Comparison of ENCODE assay signal across 14 cellular contexts in genomic region chr6:111918825-111919224, GRCh38. TPM values are rescaled to one million over a fixed set of nuclear protein-coding genes. Genes with fewer than 3 reads are reported as not detected.
DNase-seq lines count a peak whose midpoint lies in the region; ATAC-seq, FAIRE-seq and TF ChIP-seq lines count a peak whose summit lies in the region.
"Had no signal": no experiment of that assay in that cellular context is flagged by ENCODE, and none has a peak within 500 bp of the region (broad histone marks: within the 10 kb centered on the region; RNA-seq: fewer than 3 reads in every experiment).

No MANE protein-coding gene starts in this region.

- peaks cover 0 to 8% of the 10 kb centered on the region in 2 donors for H3K4me1 Mint-ChIP-seq in natural killer cell

- H3K27ac ChIP-seq in HepG2 (ENCODE audit: extremely low read length, insufficient read depth, low read length), result no peak overlapping the region
- H3K27ac ChIP-seq in right lobe of liver, result no peak overlapping the region
- no peak overlapping the region for H3K27ac ChIP-seq in MM.1S (ENCODE audit: low read length)
- H3K27ac ChIP-seq in suprapubic skin, result no peak overlapping the region
- H3K27ac ChIP-seq: BLaER1 treated with 17β-estradiol and CSF1 and Interleukin-3, amounts not matched to agents 10 nM and 100 nM; uterus had no signal

- BruUV-seq in HepG2 (replicated peaks; lab: Mats Ljungman, UMichigan), result no TSS peak

- H3K27ac Mint-ChIP-seq in natural killer cell, result no peak overlapping the region
- H3K27ac Mint-ChIP-seq: activated CD8-positive, alpha-beta memory T cell treated with anti-CD3 and anti-CD28 coated beads, Interleukin-2, amount 10 ng/mL, durations not matched to agents 7 days and 5 days; effector memory CD8-positive, alpha-beta T cell; T-helper 2 cell treated with Interferon-gamma antibody and Interleukin-4, amounts not matched to agents 5 μg/mL and 100 μg/mL, for 36 hours had no signal

- no peak overlapping the region for H3K4me2 ChIP-seq in HepG2 (ENCODE audit: low read depth, low read length)
- no peak overlapping the region for H3K4me2 ChIP-seq in MM.1S (ENCODE audit: low read depth, low read length)

- no peaks in the 10 kb centered on the region for H3K36me3 Mint-ChIP-seq in natural killer cell

- POLR2A ChIA-PET in HepG2 (lab: Yijun Ruan, JAX), result no interaction called here

- no peaks in the 10 kb centered on the region for H3K27me3 Mint-ChIP-seq in natural killer cell (ENCODE audit: low read depth in 2 of 2)
- H3K27me3 Mint-ChIP-seq: activated CD8-positive, alpha-beta memory T cell treated with anti-CD3 and anti-CD28 coated beads, Interleukin-2, amount 10 ng/mL, durations not matched to agents 7 days and 5 days; effector memory CD8-positive, alpha-beta T cell had no signal

- TF ChIP-seq RAD21 in HepG2 (CRISPR knock-in tag; IDR thresholded peaks at IDR 0.05), result no peak

- no peaks in the 10 kb centered on the region for H3F3A ChIP-seq in MM.1S (ENCODE audit: insufficient read depth, low read length)

- 57% methylated on average over 2 of the region's 5 CpGs for WGBS in HepG2 (ENCODE audit: low lambda C conversion rate)
- WGBS in right lobe of liver (ENCODE audit: insufficient coverage, low coverage, low lambda C conversion rate, missing lambda C conversion rate), result 43% methylated on average over 1 of the region's 5 CpGs
- 55% methylated on average over 5 of the region's 5 CpGs for WGBS in suprapubic skin

- H3K27me3 ChIP-seq in HepG2 (ENCODE audit: control insufficient read depth in 1 of 2, insufficient read depth in 2 of 2, low read length in 2 of 2) (peaks cover 0 to 4% of the 10 kb centered on the region in 2 experiments; a peak in 2 of 5 replicates), right lobe of liver (no peaks in the 10 kb centered on the region), MM.1S (replicated peaks; ENCODE audit: insufficient read depth, low read length) (no peaks in the 10 kb centered on the region), suprapubic skin (no peaks in the 10 kb centered on the region)
- H3K27me3 ChIP-seq: BLaER1 treated with 17β-estradiol and CSF1 and Interleukin-3, amounts not matched to agents 10 nM and 100 nM; uterus had no signal

- TF ChIP-seq CTCF in HepG2 (CRISPR knock-in tag; IDR thresholded peaks at IDR 0.05) (no peak), right lobe of liver (IDR thresholded peaks at IDR 0.05) (no peak), MM.1S (IDR thresholded peaks at IDR 0.05; ENCODE audit: low read length) (no peak), omental fat pad (IDR thresholded peaks at IDR 0.05) (no peak), suprapubic skin (IDR thresholded peaks at IDR 0.05) (no peak), natural killer cell (IDR thresholded peaks at IDR 0.05) (no peak)

- TF ChIP-seq EP300 in HepG2 (IDR thresholded peaks at IDR 0.05; ENCODE audit: low read depth in 2 of 2, low read length in 2 of 2) (no peak), HepG2 (CRISPR knock-in tag; IDR thresholded peaks at IDR 0.05; ENCODE audit: borderline replicate concordance) (no peak), suprapubic skin (IDR thresholded peaks at IDR 0.05) (no peak)

- H3K9me3 ChIP-seq in HepG2 (ENCODE audit: low read length) (no peaks in the 10 kb centered on the region), right lobe of liver (no peaks in the 10 kb centered on the region), MM.1S (replicated peaks; ENCODE audit: insufficient read depth, low read length) (no peaks in the 10 kb centered on the region), suprapubic skin (no peaks in the 10 kb centered on the region)
- H3K9me3 ChIP-seq: BLaER1 treated with 17β-estradiol and CSF1 and Interleukin-3, amounts not matched to agents 10 nM and 100 nM; uterus had no signal

- H3K9me3 Mint-ChIP-seq in natural killer cell, result no peaks in the 10 kb centered on the region
- H3K9me3 Mint-ChIP-seq: effector memory CD8-positive, alpha-beta T cell; T-helper 2 cell treated with Interferon-gamma antibody and Interleukin-4, amounts not matched to agents 5 μg/mL and 100 μg/mL, for 36 hours had no signal

- CTCF ChIA-PET in HepG2 (lab: Yijun Ruan, JAX; ENCODE audit: low intra/inter-chr PET ratio, low total read pairs), result no interaction called here

- no peak overlapping the region for H3K4me3 Mint-ChIP-seq in natural killer cell
- H3K4me3 Mint-ChIP-seq: activated CD8-positive, alpha-beta memory T cell treated with anti-CD3 and anti-CD28 coated beads, Interleukin-2, amount 10 ng/mL, durations not matched to agents 7 days and 5 days; effector memory CD8-positive, alpha-beta T cell; T-helper 2 cell treated with Interferon-gamma antibody and Interleukin-4, amounts not matched to agents 5 μg/mL and 100 μg/mL, for 36 hours had no signal

- H3K4me1 ChIP-seq in HepG2 (ENCODE audit: insufficient read depth, low read length), result no peaks in the 10 kb centered on the region
- no peaks in the 10 kb centered on the region for H3K4me1 ChIP-seq in right lobe of liver
- no peaks in the 10 kb centered on the region for H3K4me1 ChIP-seq in MM.1S (ENCODE audit: low read length)
- H3K4me1 ChIP-seq in suprapubic skin, result no peaks in the 10 kb centered on the region
- H3K4me1 ChIP-seq: uterus had no signal

- H3K36me3 ChIP-seq in HepG2 (replicated peaks in 1 of 2; ENCODE audit: control insufficient read depth in 1 of 2, insufficient read depth in 2 of 2, low read length in 2 of 2) (no peaks in the 10 kb centered on the region), right lobe of liver (no peaks in the 10 kb centered on the region), MM.1S (replicated peaks; ENCODE audit: insufficient read depth, low read length) (no peaks in the 10 kb centered on the region), suprapubic skin (no peaks in the 10 kb centered on the region)
- H3K36me3 ChIP-seq: BLaER1 treated with 17β-estradiol and CSF1 and Interleukin-3, amounts not matched to agents 10 nM and 100 nM; uterus had no signal

- in situ Hi-C loops in HepG2 (cut with HindIII; ENCODE audit: extremely low pct_ligation_motif_present, low pct_unique_long_range_greater_than_20kb), result no loop called here

- H3K9me2 ChIP-seq in MM.1S (replicated peaks; ENCODE audit: insufficient read depth, low read length), result no peaks in the 10 kb centered on the region

- H2AFZ ChIP-seq in HepG2 (ENCODE audit: low read length) (no peak overlapping the region), MM.1S (ENCODE audit: low read length) (no peak overlapping the region)

- ATAC-seq in HepG2 (peak; percentile 52), right lobe of liver (no peak), left ventricle myocardium superior (peak; percentile 81), omental fat pad (ENCODE audit: low FRiP score) (no peak), natural killer cell (no peak)
- ATAC-seq: activated CD8-positive, alpha-beta memory T cell treated with anti-CD3 and anti-CD28 coated beads, Interleukin-2, amount 10 ng/mL, durations not matched to agents 7 days and 5 days; effector memory CD8-positive, alpha-beta T cell had no signal

- H3K4me3 ChIP-seq in HepG2 (replicated peaks in 1 of 3; ENCODE audit: insufficient read depth in 1 of 3, low read depth in 2 of 3, low read length in 3 of 3) (no peak overlapping the region), right lobe of liver (no peak overlapping the region), MM.1S (ENCODE audit: low read length) (no peak overlapping the region), suprapubic skin (no peak overlapping the region)
- H3K4me3 ChIP-seq: BLaER1 treated with 17β-estradiol and CSF1 and Interleukin-3, amounts not matched to agents 10 nM and 100 nM; uterus had no signal

- TF ChIP-seq POLR2A in HepG2 (IDR thresholded peaks at IDR 0.05; ENCODE audit: insufficient read depth in 1 of 2, low read depth in 2 of 2, low read length in 2 of 2) (no peak), right lobe of liver (IDR thresholded peaks at IDR 0.05) (no peak), suprapubic skin (IDR thresholded peaks at IDR 0.05) (no peak)

- intact Hi-C loops in HepG2 (cut with micrococcal nuclease; ENCODE audit: unreplicated experiment), result no loop called here
- intact Hi-C loops in right lobe of liver (cut with DNase I), result no loop called here
- intact Hi-C loops in left ventricle myocardium superior (cut with micrococcal nuclease), result no loop called here
- intact Hi-C loops in natural killer cell (cut with micrococcal nuclease), result no loop called here

- DNase-seq in HepG2 (ENCODE audit: low spot score) (no peak), right lobe of liver (no peak), RPMI7951 (ENCODE audit: low read depth) (peak; percentile 94), left ventricle myocardium superior (peak; percentile 39), MM.1S (no peak), omental fat pad (ENCODE audit: low spot score) (no peak), suprapubic skin (ENCODE audit: low spot score in 2 of 2) (no peak), natural killer cell (no peak)
- DNase-seq: activated CD8-positive, alpha-beta memory T cell treated with anti-CD3 and anti-CD28 coated beads, Interleukin-2, amount 10 ng/mL, durations not matched to agents 7 days and 5 days; effector memory CD8-positive, alpha-beta T cell; NCI-H2081 had no signal

- H4K20me1 ChIP-seq in HepG2 (ENCODE audit: insufficient read depth, low read length), result no peaks in the 10 kb centered on the region
- H4K20me1 ChIP-seq in MM.1S (ENCODE audit: insufficient read depth, low read length), result no peaks in the 10 kb centered on the region
- H4K20me1 ChIP-seq: BLaER1 treated with 17β-estradiol and CSF1 and Interleukin-3, amounts not matched to agents 10 nM and 100 nM had no signal

- no peaks in the 10 kb centered on the region for H3K79me2 ChIP-seq in HepG2 (ENCODE audit: insufficient read depth, low read length)
- H3K79me2 ChIP-seq in MM.1S (ENCODE audit: low read length), result no peaks in the 10 kb centered on the region

- H3K9ac ChIP-seq in HepG2 (ENCODE audit: insufficient read depth, low read depth, low read length) (no peak overlapping the region), MM.1S (ENCODE audit: low read length) (no peak overlapping the region)
- H3K9ac ChIP-seq: BLaER1 treated with 17β-estradiol and CSF1 and Interleukin-3, amounts not matched to agents 10 nM and 100 nM had no signal

- FAIRE-seq in HepG2 (lab: Jason Lieb, UNC), result no peak

RNA-seq across cellular contexts. Expression of gene FYN, which starts 45.6 kb away (rescaled TPM):
- total RNA-seq in HepG2 (2016; rRNA removed; fragmentation: Illumina TruSeq; extraction: Trizol), result 14.6 and 15.5 TPM in 2 replicates
- total RNA-seq in HepG2 (2016; cell fraction: cytosol; rRNA removed; fragmentation: Illumina TruSeq; extraction: Trizol; ENCODE audit: low read depth), result 3.6 and 4.1 TPM in 2 replicates
- total RNA-seq in HepG2 (2016; cell fraction: insoluble cytoplasmic fraction; rRNA removed; fragmentation: Illumina TruSeq; extraction: Trizol), result 13.7 and 16.0 TPM in 2 replicates
- 11.6 and 12.0 TPM in 2 replicates for total RNA-seq in HepG2 (2016; cell fraction: membrane; rRNA removed; fragmentation: Illumina TruSeq; extraction: Trizol)
- total RNA-seq in HepG2 (2016; cell fraction: nucleus; rRNA removed; fragmentation: Illumina TruSeq; extraction: Trizol), result 17.8 and 19.2 TPM in 2 replicates
- 22.6 and 24.6 TPM in 2 replicates for polyA plus RNA-seq in HepG2 (2011; rRNA removed)
- polyA plus RNA-seq in HepG2 (2011; cell fraction: cytosol; rRNA removed), result 16.8 and 28.6 TPM in 2 replicates
- polyA plus RNA-seq in HepG2 (2011; cell fraction: nucleus; rRNA removed), result 31.3 and 40.2 TPM in 2 replicates
- 22.4 and 23.4 TPM in 2 replicates for polyA plus RNA-seq in HepG2 (2012)
- 3.4 and 3.5 TPM in 2 replicates for polyA plus RNA-seq in HepG2 (2016; cell fraction: cytosol; fragmentation: Illumina TruSeq; extraction: Trizol; ENCODE audit: low read depth)
- polyA plus RNA-seq in HepG2 (2016; cell fraction: insoluble cytoplasmic fraction; fragmentation: Illumina TruSeq; extraction: Trizol; ENCODE audit: low read depth), result 18.8 and 20.1 TPM in 2 replicates
- 10.6 and 11.8 TPM in 2 replicates for polyA plus RNA-seq in HepG2 (2016; cell fraction: membrane; fragmentation: Illumina TruSeq; extraction: Trizol; ENCODE audit: low read depth)
- 17.9 and 20.2 TPM in 2 replicates for polyA plus RNA-seq in HepG2 (2016; cell fraction: nucleus; fragmentation: Illumina TruSeq; extraction: Trizol; ENCODE audit: insufficient read depth, low read depth)
- polyA minus RNA-seq in HepG2 (2011; rRNA and poly(A)+ RNA removed; ENCODE audit: low replicate concordance), result 37.8 and 75.6 TPM in 2 replicates
- polyA minus RNA-seq in HepG2 (2011; cell fraction: cytosol; rRNA and poly(A)+ RNA removed), result 19.1 and 20.6 TPM in 2 replicates
- polyA minus RNA-seq in HepG2 (2011; cell fraction: nucleus; rRNA and poly(A)+ RNA removed), result 45.1 and 62.6 TPM in 2 replicates
- 10 to 100 TPM; 16.8 to 33.7 (median 23.5) TPM for total RNA-seq in right lobe of liver
- total RNA-seq in RPMI7951 (2014; rRNA removed; shearing (Covaris generic)), result 46.9 and 51.5 TPM in 2 replicates
- total RNA-seq in left ventricle myocardium superior, result 51.6 TPM
- 100 to 1,000 TPM; 108 to 281 (median 186) TPM for total RNA-seq in omental fat pad
- 10 to 100 TPM; 36.6 to 89.6 (median 67.3) TPM for total RNA-seq in suprapubic skin
- 100 to 1,000 TPM; 616 to 757 (median 713) TPM for total RNA-seq in natural killer cell

Comparison
In these comparisons a context has a peak if more than half of its experiments do, and no peak if none do; other contexts are left out.
1. ATAC-seq: peak in HepG2 (single experiment) and left ventricle myocardium superior (single experiment); none in right lobe of liver (0 of 4), omental fat pad (single experiment) and natural killer cell (0 of 3).
2. DNase-seq: peak in RPMI7951 (single experiment) and left ventricle myocardium superior (single experiment); none in HepG2 (single experiment), right lobe of liver (0 of 3), MM.1S (single experiment), omental fat pad (single experiment), suprapubic skin (0 of 2) and natural killer cell (single experiment).